ENCODE assay signal across 17 cellular contexts in the genomic region with DNA sequence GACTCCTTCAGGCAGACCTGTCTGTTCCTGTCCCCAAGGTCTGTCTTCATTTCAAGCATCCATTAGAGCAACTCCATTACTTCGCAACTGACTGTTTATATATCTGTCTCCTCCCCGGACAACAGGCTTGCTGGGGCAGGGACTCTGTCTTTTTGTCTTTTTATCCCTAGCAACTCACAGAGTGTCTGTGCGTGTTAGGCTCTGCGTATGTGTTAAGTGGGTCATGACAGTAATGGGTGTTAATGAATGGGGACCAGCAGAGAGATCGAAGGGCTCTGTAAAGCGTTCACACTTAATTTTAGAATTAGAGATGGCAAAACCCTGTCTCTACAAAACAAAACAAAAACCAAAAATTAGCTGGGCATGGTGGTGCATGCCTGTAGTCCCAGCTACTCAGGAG. TPM values are rescaled to one million over a fixed set of nuclear protein-coding genes. Genes with fewer than 3 reads are reported as not detected.
DNase-seq lines count a peak whose midpoint lies in the region; ATAC-seq, FAIRE-seq and TF ChIP-seq lines count a peak whose summit lies in the region.
"Had no signal": no experiment of that assay in that cellular context is flagged by ENCODE, and none has a peak within 500 bp of the region (broad histone marks: within the 10 kb centered on the region; RNA-seq: fewer than 3 reads in every experiment).

No MANE protein-coding gene starts in this region.

- H3K36me3 Mint-ChIP-seq in MCF 10A (ENCODE audit: insufficient read depth, unreplicated experiment) = no peaks in the 10 kb centered on the region
- peaks cover 94% of the 10 kb centered on the region for H3K36me3 Mint-ChIP-seq in activated T-helper 17 cell treated with anti-CD3 and anti-CD28 coated beads, Interleukin-2, amount 50 U/mL, for 72 hours (ENCODE audit: low read depth)

- H3K27ac ChIP-seq in breast epithelium = no peak overlapping the region
- peak overlapping the region; percentile 18 for H3K27ac ChIP-seq in keratinocyte (ENCODE audit: control insufficient read depth, insufficient read depth, low read length)
- H3K27ac ChIP-seq in thoracic aorta = no peak overlapping the region
- H3K27ac ChIP-seq: HL-60 had no signal

- DNase-seq in MCF 10A (ENCODE audit: unreplicated experiment) (no peak), breast epithelium (ENCODE audit: low spot score in 2 of 2) (no peak), keratinocyte (ENCODE audit: low read depth, low spot score) (no peak), thoracic aorta (ENCODE audit: low spot score) (no peak), NCI-H2081 (lab: John Stamatoyannopoulos, UW) (no peak), NAMALWA (ENCODE audit: low spot score) (no peak)
- DNase-seq: activated gamma-delta T cell treated with Interleukin-2 at 50 U/mL for 16 hours, AML-193, NCI-H2029 treated with DMSO at 0.1 percent for 48 hours had no signal

- H3K9me3 ChIP-seq in breast epithelium (peaks cover 5 to 16% of the 10 kb centered on the region in 2 donors), keratinocyte (ENCODE audit: control insufficient read depth, low read depth, low read length) (no peaks in the 10 kb centered on the region), thoracic aorta (peaks cover 8% of the 10 kb centered on the region)
- H3K9me3 ChIP-seq: HAP-1, prostate gland, SJSA1 had no signal

- CTCF ChIA-PET in MCF 10A (lab: Yijun Ruan, JAX) = interaction anchor here (0.6 to 1.0 kb wide), 2 partner anchors 21 to 136 kb away, joined by 3 read pairs; no protein-coding TSS in a partner anchor

- TF ChIP-seq CTCF in MCF 10A (IDR thresholded peaks at IDR 0.05; ENCODE audit: unreplicated experiment) (no peak), breast epithelium (IDR thresholded peaks at IDR 0.05) (no peak), keratinocyte (optimal IDR thresholded peaks at IDR 0.05 in 1 of 3, IDR thresholded peaks at IDR 0.05 in 1 of 3, conservative IDR thresholded peaks at IDR 0.05 in 1 of 3; ENCODE audit: extremely low read depth in 1 of 3, insufficient read depth in 2 of 3, low read length in 3 of 3) (no peak), thoracic aorta (IDR thresholded peaks at IDR 0.05) (no peak)

- peak overlapping the region; percentile 59 for H3K27ac Mint-ChIP-seq in MCF 10A (ENCODE audit: low read depth, unreplicated experiment)
- H3K27ac Mint-ChIP-seq in activated T-helper 17 cell treated with anti-CD3 and anti-CD28 coated beads, Interleukin-2, amount 50 U/mL, for 72 hours = peak overlapping the region; percentile 99

- peak overlapping the region; percentile 76 for H3K4me2 ChIP-seq in keratinocyte (ENCODE audit: control insufficient read depth, extremely low read depth, insufficient read depth, low read depth, low read length)

- H3K36me3 ChIP-seq in breast epithelium = no peaks in the 10 kb centered on the region
- H3K36me3 ChIP-seq in keratinocyte (ENCODE audit: control insufficient read depth in 2 of 2, extremely low read depth in 1 of 2, insufficient read depth in 2 of 2, low read length in 2 of 2) = no peaks in the 10 kb centered on the region
- no peaks in the 10 kb centered on the region for H3K36me3 ChIP-seq in thoracic aorta
- H3K36me3 ChIP-seq: HAP-1, prostate gland, SJSA1 had no signal

- no peak for TF ChIP-seq POLR2A in breast epithelium (IDR thresholded peaks at IDR 0.05)

- H3K4me1 ChIP-seq in breast epithelium = no peaks in the 10 kb centered on the region
- H3K4me1 ChIP-seq in keratinocyte (ENCODE audit: control insufficient read depth, extremely low read depth, insufficient read depth, low read length) = peaks cover 15% of the 10 kb centered on the region
- peaks cover 7 to 24% of the 10 kb centered on the region in 2 donors for H3K4me1 ChIP-seq in thoracic aorta (ENCODE audit: control insufficient read depth in 1 of 2, low read depth in 2 of 2)
- H3K4me1 ChIP-seq: HAP-1 had no signal

- H3K4me3 Mint-ChIP-seq in MCF 10A (ENCODE audit: unreplicated experiment) = no peak overlapping the region
- H3K4me3 Mint-ChIP-seq in activated T-helper 17 cell treated with anti-CD3 and anti-CD28 coated beads, Interleukin-2, amount 50 U/mL, for 72 hours = peak overlapping the region; percentile 77

- no peak for FAIRE-seq in keratinocyte (lab: Jason Lieb, UNC)

- peaks cover 1% of the 10 kb centered on the region for H3K9me3 Mint-ChIP-seq in MCF 10A (ENCODE audit: unreplicated experiment)
- no peaks in the 10 kb centered on the region for H3K9me3 Mint-ChIP-seq in activated T-helper 17 cell treated with anti-CD3 and anti-CD28 coated beads, Interleukin-2, amount 50 U/mL, for 72 hours

- dilution Hi-C loops in keratinocyte (cut with MboI; ENCODE audit: extremely low pct_ligation_motif_present, low sequenced_read_pairs) = no loop called here

- H3K4me1 Mint-ChIP-seq in MCF 10A (ENCODE audit: insufficient read depth, unreplicated experiment) = no peaks in the 10 kb centered on the region
- H3K4me1 Mint-ChIP-seq in activated T-helper 17 cell treated with anti-CD3 and anti-CD28 coated beads, Interleukin-2, amount 50 U/mL, for 72 hours = peaks cover 49% of the 10 kb centered on the region

- ATAC-seq in activated T-helper 17 cell treated with anti-CD3 and anti-CD28 coated beads, Interleukin-2, amount 50 U/mL, for 72 hours (replicated peaks) = no peak
- no peak for ATAC-seq in thoracic aorta (ENCODE audit: insufficient number of reproducible peaks, low FRiP score, low read depth)
- ATAC-seq in GM18873 (IDR thresholded peaks at IDR 0.05; ENCODE audit: low FRiP score, unreplicated experiment) = no peak

- peak overlapping the region; percentile 85 for H2AFZ ChIP-seq in keratinocyte (ENCODE audit: control insufficient read depth, low read length)

- peak overlapping the region; percentile 25 for H3K9ac ChIP-seq in keratinocyte (ENCODE audit: control insufficient read depth, extremely low read depth, insufficient read depth, low read length)

- no TSS peak for BruUV-seq in MCF 10A (replicated peaks; lab: Mats Ljungman, UMichigan)

- no peaks in the 10 kb centered on the region for H3K27me3 ChIP-seq in breast epithelium
- H3K27me3 ChIP-seq in keratinocyte (ENCODE audit: control insufficient read depth, extremely low read depth, insufficient read depth, low read length) = no peaks in the 10 kb centered on the region
- no peaks in the 10 kb centered on the region for H3K27me3 ChIP-seq in thoracic aorta (replicated peaks; ENCODE audit: insufficient read depth)
- H3K27me3 ChIP-seq: SJSA1 had no signal

- H3K9me1 ChIP-seq in keratinocyte (ENCODE audit: control insufficient read depth, extremely low read depth, insufficient read depth, low read length) = peaks cover 2% of the 10 kb centered on the region

- intact Hi-C loops in MCF 10A (cut with micrococcal nuclease) = no loop called here
- intact Hi-C loops in breast epithelium (cut with DNase I; ENCODE audit: low total_unique reads) = no loop called here

- H3K4me3 ChIP-seq in breast epithelium (no peak overlapping the region), keratinocyte (ENCODE audit: control insufficient read depth in 2 of 3, extremely low read depth in 1 of 3, insufficient read depth in 2 of 3, low read depth in 1 of 3, low read length in 3 of 3) (peak overlapping the region in 1 of 3 experiments; percentile 36), thoracic aorta (peak overlapping the region; percentile 61)
- H3K4me3 ChIP-seq: HAP-1, prostate gland, SJSA1 had no signal

- no peaks in the 10 kb centered on the region for H3K79me2 ChIP-seq in keratinocyte (ENCODE audit: control insufficient read depth, insufficient read depth, low read length)

- POLR2A ChIA-PET in MCF 10A (lab: Yijun Ruan, JAX) = no interaction called here

- H3K27me3 Mint-ChIP-seq in MCF 10A (ENCODE audit: insufficient read depth, unreplicated experiment) = no peaks in the 10 kb centered on the region
- H3K27me3 Mint-ChIP-seq in activated T-helper 17 cell treated with anti-CD3 and anti-CD28 coated beads, Interleukin-2, amount 50 U/mL, for 72 hours = no peaks in the 10 kb centered on the region

- no peaks in the 10 kb centered on the region for H4K20me1 ChIP-seq in keratinocyte (ENCODE audit: control insufficient read depth, extremely low read depth, insufficient read depth, low read length)

RNA-seq across cellular contexts. Expression of a gene that starts 16.2 kb away (rescaled TPM):
- total RNA-seq in MCF 10A (2022) (not detected in 2 replicates), breast epithelium (1 to 10 TPM in 2 of 3 donors, under 1 TPM in 1; 0.80 to 2.9 (median 2.0) TPM), thoracic aorta (1 to 10 TPM; 3.7 to 4.4 TPM)
- total RNA-seq in activated T-helper 17 cell treated with anti-CD3 and anti-CD28 coated beads, Interleukin-2, amount 50 U/mL, for 72 hours = 100 to 1,000 TPM in 1 of 2 donors, 10 to 100 TPM in 1; 98.7 to 112 TPM
- polyA plus RNA-seq in keratinocyte = 4.1 to 7.2 TPM (median 4.3 TPM) in 3 replicates
- 0.69 TPM for polyA plus RNA-seq in keratinocyte (2011; ENCODE audit: low read depth)
- 4.8 and 9.0 TPM in 2 replicates for polyA plus RNA-seq in keratinocyte (2011; cell fraction: cytosol; rRNA removed)
- polyA plus RNA-seq in keratinocyte (2011; cell fraction: nucleus; rRNA removed) = 7.1 and 9.2 TPM in 2 replicates
- polyA plus RNA-seq in keratinocyte (2012; ENCODE audit: low replicate concordance) = 0.51 and 10.1 TPM in 2 replicates
- polyA minus RNA-seq in keratinocyte = 3.9 to 22.2 TPM (median 12.4 TPM) in 3 replicates
- 10.9 TPM for polyA minus RNA-seq in keratinocyte (2011; cell fraction: cytosol; rRNA and poly(A)+ RNA removed)
- polyA minus RNA-seq in keratinocyte (2011; cell fraction: nucleus; rRNA and poly(A)+ RNA removed) = 4.1 and 10.1 TPM in 2 replicates
- total RNA-seq: fibroblast of lung, LHCN-M2 had no signal

Comparison
In these comparisons a context has a peak if more than half of its experiments do, and no peak if none do; other contexts are left out.
1. RNA of a gene that starts 16.2 kb away (total RNA-seq): 98.7 to 112 TPM in activated T-helper 17 cell treated with anti-CD3 and anti-CD28 coated beads, Interleukin-2, amount 50 U/mL, for 72 hours; 3.7 to 4.4 TPM in thoracic aorta, 0.80 to 2.9 TPM in breast epithelium and not detected in MCF 10A; every median in the first group is over 10 times any median in the second.